ENCODE assay signal across 28 cellular contexts in genomic region chr5:107717816-107718215, GRCh38.
"Had no signal": no experiment of that assay in that cellular context is flagged by ENCODE, and none has a peak within 500 bp of the region (broad histone marks: within the 10 kb centered on the region; RNA-seq: fewer than 3 reads in every experiment).

No MANE protein-coding gene starts in this region.

- H3K36me3 ChIP-seq: colonic mucosa, esophagus muscularis mucosa, esophagus squamous epithelium, gastrocnemius medialis, gastroesophageal sphincter, heart left ventricle, heart right ventricle had no signal

- DNase-seq: colonic mucosa; cortex of kidney; dermis blood vessel endothelial cell; dorsolateral prefrontal cortex; effector CD4-positive, alpha-beta T cell; effector CD8-positive, alpha-beta T cell; effector memory CD4-positive, alpha-beta T cell; effector memory CD8-positive, alpha-beta T cell; endodermal cell; erythroblast; esophagus squamous epithelium; foreskin fibroblast; foreskin keratinocyte; foreskin melanocyte; gastrocnemius medialis; glutamatergic neuron; head of caudate nucleus; heart left ventricle; heart right ventricle had no signal

- H3K4me3 ChIP-seq: colonic mucosa, coronary artery, dorsolateral prefrontal cortex, esophagus muscularis mucosa, esophagus squamous epithelium, gastrocnemius medialis, gastroesophageal sphincter, heart left ventricle, heart right ventricle had no signal

- FAIRE-seq: colon, endometrium, endothelial cell of umbilical vein, frontal cortex had no signal

- H3K27me3 ChIP-seq: colonic mucosa, dorsolateral prefrontal cortex, esophagus muscularis mucosa, esophagus squamous epithelium, foreskin keratinocyte, gastrocnemius medialis, gastroesophageal sphincter, heart left ventricle, heart right ventricle had no signal

- ATAC-seq: effector memory CD8-positive, alpha-beta T cell; esophagus mucosa; foreskin keratinocyte; gastrocnemius medialis; gastroesophageal sphincter; heart left ventricle; heart right ventricle had no signal

- H3K9me3 ChIP-seq: colonic mucosa, gastrocnemius medialis had no signal

- H3K4me1 ChIP-seq: colonic mucosa, esophagus muscularis mucosa, esophagus squamous epithelium, foreskin keratinocyte, gastrocnemius medialis, gastroesophageal sphincter, heart left ventricle, heart right ventricle had no signal

- H3K27ac ChIP-seq: colonic mucosa, coronary artery, dorsolateral prefrontal cortex, epithelial cell of prostate, esophagus muscularis mucosa, esophagus squamous epithelium, foreskin keratinocyte, gastrocnemius medialis, gastroesophageal sphincter, heart left ventricle, heart right ventricle had no signal
